In the genomic region with DNA sequence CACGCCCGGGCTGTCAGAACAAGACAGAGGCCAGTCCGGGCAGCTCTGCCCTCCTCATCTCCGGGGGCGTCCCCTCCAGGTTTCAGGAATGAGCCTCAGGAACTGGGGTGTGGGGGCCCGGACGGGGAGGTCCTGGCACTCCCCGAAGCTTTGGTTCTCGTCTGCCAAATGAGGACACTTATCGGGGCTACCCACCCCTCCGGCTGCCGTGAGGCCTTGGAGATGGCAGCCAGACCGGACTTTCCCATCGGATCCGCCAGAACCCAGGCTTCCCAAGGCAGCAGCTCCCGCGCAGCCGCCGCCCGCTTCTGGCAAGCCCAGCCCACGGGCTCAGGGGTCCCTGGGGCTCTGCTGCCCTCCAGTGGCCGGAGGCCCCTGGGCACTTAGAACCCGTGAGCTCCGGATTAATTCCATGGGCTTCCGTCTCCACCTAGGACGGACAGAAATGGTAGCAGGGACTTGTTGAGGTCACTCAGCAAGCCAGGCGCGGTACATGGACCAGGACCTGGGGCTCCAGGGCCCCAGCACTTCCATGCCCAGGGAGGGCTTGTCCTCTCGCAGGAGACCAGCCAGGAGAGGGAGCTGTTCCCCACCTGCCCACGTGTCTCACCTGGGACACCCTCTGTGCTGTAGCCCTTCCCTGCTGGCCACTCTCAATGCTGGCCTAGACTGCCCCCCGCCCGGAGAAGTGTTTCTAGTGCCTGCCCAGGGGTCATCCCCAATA, we compare ENCODE assay signal across 8 cellular contexts.
A peak's percentile ranks its signal among the peaks of the same experiment; 100 is the strongest.
DNase-seq lines count a peak whose midpoint lies in the region; ATAC-seq and TF ChIP-seq lines count a peak whose summit lies in the region.

No MANE protein-coding gene starts in this region.

- H3K27ac ChIP-seq in ascending aorta, result no peak overlapping the region
- H3K27ac ChIP-seq in aorta (ENCODE audit: low read depth in 1 of 2, low read length in 2 of 2), result no peak overlapping the region

- H3K4me3 ChIP-seq in ascending aorta (peak overlapping the region; percentile 46 to 56), aorta (ENCODE audit: low read length in 2 of 2) (no peak overlapping the region)

- intact Hi-C loops in ascending aorta (cut with DNase I), result loop anchor here (1.0 to 5.0 kb wide), 6 partner anchors 121 to 603 kb away; a partner anchor contains a TSS
- intact Hi-C loops in aorta (cut with DNase I), result loop anchor here (2.0 to 5.0 kb wide), 9 partner anchors 46 to 601 kb away; no protein-coding TSS in a partner anchor

- H3K9me3 ChIP-seq in ascending aorta, result no peaks in the 10 kb centered on the region
- no peaks in the 10 kb centered on the region for H3K9me3 ChIP-seq in aorta (ENCODE audit: control insufficient read depth, low read length)

- H3K27me3 Mint-ChIP-seq in HFFc6 (ENCODE audit: insufficient read depth), result peaks cover 2% of the 10 kb centered on the region

- H3K4me1 ChIP-seq in ascending aorta (peaks cover 0 to 7% of the 10 kb centered on the region in 2 donors), aorta (ENCODE audit: control insufficient read depth in 1 of 2, insufficient read depth in 2 of 2, low read length in 2 of 2) (no peaks in the 10 kb centered on the region)

- DNase-seq in ELR (ENCODE audit: low read depth) (peak; percentile 85), HFFc6 (peak; percentile 68), NCI-H146 (lab: John Stamatoyannopoulos, UW) (peak; percentile 83), T-helper 22 cell (ENCODE audit: low read depth) (peak; percentile 29), ascending aorta (ENCODE audit: low spot score in 2 of 2) (peak; percentile 20 to 89), hepatic stellate cell (ENCODE audit: low spot score) (peak; percentile 93), retina (peak; percentile 92), aorta (peak; percentile 91 to 95)

- peaks cover 57% of the 10 kb centered on the region for H3K4me1 Mint-ChIP-seq in HFFc6 (ENCODE audit: low read depth)

- H3K36me3 Mint-ChIP-seq in HFFc6 (ENCODE audit: low read depth), result no peaks in the 10 kb centered on the region

- WGBS in aorta, 2 donors, result 6 to 7% methylated on average over 29 to 32 of the region's 32 CpGs

- H3K27me3 ChIP-seq in ascending aorta, result no peaks in the 10 kb centered on the region
- no peaks in the 10 kb centered on the region for H3K27me3 ChIP-seq in aorta (ENCODE audit: control insufficient read depth in 1 of 2, insufficient read depth in 2 of 2, low read length in 1 of 2)

- TF ChIP-seq CTCF in HFFc6 (IDR thresholded peaks at IDR 0.05) (peak; percentile 98), ascending aorta (IDR thresholded peaks at IDR 0.05) (peak; percentile 96 to 98 (median 98))

- H3K27ac Mint-ChIP-seq in HFFc6, result peak overlapping the region; percentile 77

- ATAC-seq in aorta (ENCODE audit: low FRiP score), result peak; percentile 93

- H3K9me3 Mint-ChIP-seq in HFFc6, result no peaks in the 10 kb centered on the region; the same call in 1 of the 2 replicates

- H3K36me3 ChIP-seq in ascending aorta (no peaks in the 10 kb centered on the region), aorta (ENCODE audit: control insufficient read depth in 1 of 2, insufficient read depth in 2 of 2, low read length in 1 of 2) (no peaks in the 10 kb centered on the region)

- H3K4me3 Mint-ChIP-seq in HFFc6, result peak overlapping the region; percentile 78

Comparison
In these comparisons a context has a peak if more than half of its experiments do, and no peak if none do; other contexts are left out.
1. DNase-seq: peak in every context shown above with its lines; median percentile 93 in hepatic stellate cell; 93 in aorta; 92 in retina; 85 in ELR; 83 in NCI-H146; 68 in HFFc6; 54 in ascending aorta; 29 in T-helper 22 cell.
2. H3K4me3 ChIP-seq: peak in ascending aorta (2 of 2); none in aorta (0 of 2).